In the genomic region with DNA sequence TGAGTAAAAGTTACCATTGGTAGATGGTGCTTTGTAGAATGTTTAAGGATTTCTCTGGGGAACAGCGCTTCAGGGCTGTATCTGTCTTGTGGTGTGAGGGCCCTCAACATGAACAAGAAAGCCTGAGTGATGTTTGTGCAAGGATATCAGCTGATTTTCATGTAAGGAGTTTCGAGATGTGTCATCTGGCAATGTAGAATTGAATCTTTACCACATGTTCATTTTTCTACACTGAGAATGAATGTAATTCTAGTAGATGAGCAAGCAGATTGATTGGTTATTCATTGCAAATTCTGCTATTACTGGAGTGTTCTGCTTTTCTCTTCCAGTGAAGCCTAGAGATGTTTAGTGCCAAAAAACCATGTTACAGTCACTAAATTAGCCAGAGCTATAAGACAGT, we compare ENCODE assay signal across 11 cellular contexts.
DNase-seq lines count a peak whose midpoint lies in the region; ATAC-seq and TF ChIP-seq lines count a peak whose summit lies in the region.
"Had no signal": no experiment of that assay in that cellular context is flagged by ENCODE, and none has a peak within 500 bp of the region (broad histone marks: within the 10 kb centered on the region; RNA-seq: fewer than 3 reads in every experiment).

No MANE protein-coding gene starts in this region.

- CTCF ChIA-PET in HEK293T (lab: Yijun Ruan, JAX), result no interaction called here

- ATAC-seq in GM18907 (IDR thresholded peaks at IDR 0.05; ENCODE audit: unreplicated experiment) (peak; percentile 91), HG02763 (IDR thresholded peaks at IDR 0.05; ENCODE audit: unreplicated experiment) (peak; percentile 87)

- DNase-seq in CD1c-positive myeloid dendritic cell (ENCODE audit: extremely low spot score), result peak; percentile 51
- peak; percentile 14 for DNase-seq in RPMI7951 (ENCODE audit: low read depth)
- DNase-seq in occipital lobe (lab: John Stamatoyannopoulos, UW), result no peak
- no peak for DNase-seq in HEK293T (ENCODE audit: extremely low spot score)
- no peak for DNase-seq in HAP-1 (ENCODE audit: low spot score in 2 of 2)
- DNase-seq in NCI-H187 (lab: John Stamatoyannopoulos, UW), result no peak
- DNase-seq: activated gamma-delta T cell treated with Interleukin-2 at 50 U/mL for 16 hours, nucleus accumbens, SHP77 had no signal

- no peaks in the 10 kb centered on the region for H3K36me3 ChIP-seq in HAP-1 (replicated peaks)

- H3K4me1 ChIP-seq in HAP-1, result peaks cover under 1% of the 10 kb centered on the region; the same call in 1 of the 2 replicates

- no peak overlapping the region for H3K4me3 ChIP-seq in HAP-1

- no peaks in the 10 kb centered on the region for H3K27me3 ChIP-seq in HAP-1 (ENCODE audit: low read depth)

- no peaks in the 10 kb centered on the region for H3K9me3 ChIP-seq in HAP-1

- in situ Hi-C loops in HAP-1 (cut with MboI; ENCODE audit: low sequenced_read_pairs), result no loop called here

- POLR2A ChIA-PET in HEK293T (lab: Yijun Ruan, JAX), result no interaction called here

TF ChIP-seq in HEK293T, 16 proteins besides CTCF, POLR2A, EP300 and RAD21:
- TF ChIP-seq HDGF (IDR thresholded peaks at IDR 0.05; ENCODE audit: borderline replicate concordance), result no peak
- TF ChIP-seq CTBP1 (IDR thresholded peaks at IDR 0.05; ENCODE audit: borderline replicate concordance), result no peak
- TF ChIP-seq NFRKB (IDR thresholded peaks at IDR 0.05), result no peak
- no peak for TF ChIP-seq TARDBP (IDR thresholded peaks at IDR 0.05)
- no peak for TF ChIP-seq ELF4 (IDR thresholded peaks at IDR 0.05)
- no peak for TF ChIP-seq ZNF384 (IDR thresholded peaks at IDR 0.05)
- no peak for TF ChIP-seq BHLHE40 (IDR thresholded peaks at IDR 0.05; ENCODE audit: borderline replicate concordance)
- TF ChIP-seq L3MBTL2 (conservative IDR thresholded peaks at IDR 0.05), result no peak
- no peak for TF ChIP-seq FOXK2 (IDR thresholded peaks at IDR 0.05)
- TF ChIP-seq FOXM1 (IDR thresholded peaks at IDR 0.05; ENCODE audit: borderline replicate concordance), result no peak
- TF ChIP-seq SUZ12 (IDR thresholded peaks at IDR 0.05), result no peak

Comparison
In these comparisons a context has a peak if more than half of its experiments do, and no peak if none do; other contexts are left out.
1. DNase-seq: peak in CD1c-positive myeloid dendritic cell (single experiment) and RPMI7951 (single experiment); none in occipital lobe (single experiment), HEK293T (single experiment), HAP-1 (0 of 2) and NCI-H187 (0 of 2).